ENCODE assay signal across 1 cellular context in the genomic region with DNA sequence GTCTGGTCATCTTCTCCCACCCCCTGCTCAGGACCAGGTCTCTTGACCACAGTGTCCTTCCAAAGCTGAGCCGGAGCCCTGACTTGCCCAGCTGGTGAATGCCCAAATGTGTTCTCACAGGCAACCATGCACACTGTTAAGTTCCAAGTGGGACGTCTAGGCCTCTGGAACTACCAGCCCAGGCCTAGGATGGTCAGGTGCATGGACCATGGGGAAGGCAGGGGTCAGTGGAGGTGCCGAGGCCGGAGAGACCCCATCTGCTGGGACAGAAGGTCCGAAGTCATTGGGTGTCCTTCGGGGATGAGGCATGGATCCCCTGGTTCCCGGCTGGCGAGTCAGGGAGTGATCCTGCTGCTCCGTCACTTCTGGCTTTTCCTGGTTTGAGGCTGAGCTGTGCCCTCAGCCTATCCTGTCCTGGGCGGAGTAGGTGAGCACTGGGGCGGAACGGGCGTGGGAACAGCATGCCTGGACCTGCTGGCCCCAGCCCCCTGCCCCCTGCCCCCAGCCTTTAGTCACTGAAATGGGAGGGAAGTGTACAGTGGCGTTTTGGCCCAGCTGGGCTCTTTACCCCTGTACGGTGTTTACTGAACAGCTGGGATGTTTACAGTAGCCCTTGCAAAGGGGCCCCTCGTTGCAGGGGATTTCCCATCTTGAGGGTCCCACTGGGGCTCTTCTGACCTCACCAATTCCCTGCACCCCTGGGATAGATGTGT.
TF ChIP-seq lines count a peak whose summit lies in the region.

No MANE protein-coding gene starts in this region.

TF ChIP-seq in SK-N-SH treated with all-trans-retinoic acid at 6 μM for 48 hours, 23 proteins besides CTCF, POLR2A, EP300 and RAD21 (continued from another document):
- TF ChIP-seq POU6F1 (CRISPR knock-in tag; IDR thresholded peaks at IDR 0.05; ENCODE audit: borderline replicate concordance, low read depth) (no peak), ESRRG (CRISPR knock-in tag; IDR thresholded peaks at IDR 0.05) (no peak)
